21 cellular contexts compared by ENCODE assay signal in the genomic region with DNA sequence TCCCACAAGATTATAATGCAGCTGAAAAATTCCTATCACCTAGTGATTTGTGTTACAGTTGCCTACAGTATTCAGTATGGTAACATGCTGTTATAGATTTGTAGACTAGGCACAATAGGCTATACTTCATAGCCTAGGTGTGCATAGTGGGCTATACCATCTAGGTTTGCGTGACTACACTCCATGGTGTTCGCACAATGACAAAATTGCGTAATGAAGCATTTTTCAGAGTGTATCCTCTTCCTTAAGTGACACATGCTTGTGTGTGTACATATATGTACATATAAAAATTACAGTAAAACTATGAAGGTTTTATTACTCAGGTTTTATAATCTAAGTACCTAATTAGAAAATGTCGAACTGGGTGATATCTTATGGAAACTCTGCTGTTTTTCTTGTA.
DNase-seq lines count a peak whose midpoint lies in the region; FAIRE-seq and TF ChIP-seq lines count a peak whose summit lies in the region.
"Had no signal": no experiment of that assay in that cellular context is flagged by ENCODE, and none has a peak within 500 bp of the region (broad histone marks: within the 10 kb centered on the region; RNA-seq: fewer than 3 reads in every experiment).

No MANE protein-coding gene starts in this region.

- DNase-seq in DMS53 (lab: John Stamatoyannopoulos, UW) (peak; percentile 63), DMS53 treated with DMSO at 0.1 percent for 48 hours (lab: John Stamatoyannopoulos, UW; ENCODE audit: unreplicated experiment) (peak; percentile 3), bronchial epithelial cell (ENCODE audit: low read depth) (peak; percentile 53), islet precursor cell (no peak), ovary (no peak), activated T-cell treated with anti-CD3 and anti-CD28 coated beads for 4 hours (no peak)
- DNase-seq: ACHN; BE2C; C1 segment of cervical spinal cord; CD4-positive, CD25-positive, alpha-beta regulatory T cell; CD8-positive, alpha-beta memory T cell; COR-L47; DMS 273 treated with DMSO at 0.1 percent for 48 hours; DMS79; GDM1; GM23248 had no signal

- no peak overlapping the region for H3K27ac ChIP-seq in ovary
- H3K27ac ChIP-seq: GM23248, HL-60, KMS-11 had no signal

- no peaks in the 10 kb centered on the region for H3K36me3 ChIP-seq in bronchial epithelial cell (ENCODE audit: control insufficient read depth, insufficient read depth, low read length)
- no peaks in the 10 kb centered on the region for H3K36me3 ChIP-seq in ovary
- H3K36me3 ChIP-seq: BE2C, HAP-1 had no signal

- H3K4me1 ChIP-seq in ovary (ENCODE audit: insufficient read depth) = no peaks in the 10 kb centered on the region
- H3K4me1 ChIP-seq: BE2C, HAP-1 had no signal

- TF ChIP-seq RAD21 in Ishikawa (IDR thresholded peaks at IDR 0.05; ENCODE audit: low read depth) = no peak

- TF ChIP-seq CTCF in bronchial epithelial cell (IDR thresholded peaks at IDR 0.05; ENCODE audit: insufficient read depth, low read length, severe bottlenecking) (no peak), ovary (IDR thresholded peaks at IDR 0.05) (no peak)

- TF ChIP-seq EP300 in Ishikawa (IDR thresholded peaks at IDR 0.05; ENCODE audit: borderline replicate concordance) (no peak), ovary (IDR thresholded peaks at IDR 0.05) (no peak)

- TF ChIP-seq POLR2A in ovary (IDR thresholded peaks at IDR 0.05) = no peak

- 93 to 98% (median 94%) methylated on average over 4 of the region's 4 CpGs for WGBS in ovary, 3 donors

- FAIRE-seq in bronchial epithelial cell (lab: Jason Lieb, UNC) = no peak
- FAIRE-seq: A204.1 had no signal

- intact Hi-C loops in ovary (cut with DNase I) = no loop called here

- no peaks in the 10 kb centered on the region for H3K27me3 ChIP-seq in bronchial epithelial cell (ENCODE audit: control insufficient read depth, insufficient read depth, low read length)
- no peaks in the 10 kb centered on the region for H3K27me3 ChIP-seq in ovary
- H3K27me3 ChIP-seq: BE2C had no signal

- no peaks in the 10 kb centered on the region for H3K9me3 ChIP-seq in ovary
- H3K9me3 ChIP-seq: BE2C, HAP-1 had no signal

- H3K4me3 ChIP-seq in bronchial epithelial cell (ENCODE audit: low read depth, low read length) (no peak overlapping the region), ovary (no peak overlapping the region)
- H3K4me3 ChIP-seq: GM23248, HAP-1 had no signal

TF ChIP-seq in Ishikawa, 13 proteins besides CTCF, POLR2A, EP300 and RAD21:
- TF ChIP-seq CREB1 (IDR thresholded peaks at IDR 0.05; ENCODE audit: low read depth) (no peak), CEBPB (IDR thresholded peaks at IDR 0.05) (peak; percentile 40; the same call in 1 of the 2 replicates), TEAD4 (IDR thresholded peaks at IDR 0.05) (no peak), NFIC (IDR thresholded peaks at IDR 0.05) (no peak), ZBTB7A (IDR thresholded peaks at IDR 0.05; ENCODE audit: low read depth) (no peak)

Comparison
In these comparisons a context has a peak if more than half of its experiments do, and no peak if none do; other contexts are left out.
1. DNase-seq: peak in DMS53 (single experiment), DMS53 treated with DMSO at 0.1 percent for 48 hours (single experiment) and bronchial epithelial cell (single experiment); none in islet precursor cell (single experiment), ovary (0 of 5) and activated T-cell treated with anti-CD3 and anti-CD28 coated beads for 4 hours (single experiment).